ENCODE assay signal across 1 cellular context in genomic region chr7:6615853-6616555, GRCh38.
TF ChIP-seq lines count a peak whose summit lies in the region.

No MANE protein-coding gene starts in this region.

TF ChIP-seq in HEK293, 187 proteins besides CTCF, POLR2A, EP300 and RAD21 (continued from another document):
- TF ChIP-seq HIC1 (tag by site-specific recombination; IDR thresholded peaks at IDR 0.05) (peak; percentile 61; the same call in 1 of the 2 replicates), ZNF426 (tag by site-specific recombination; IDR thresholded peaks at IDR 0.05) (no peak), SCRT1 (tag by site-specific recombination; IDR thresholded peaks at IDR 0.05; ENCODE audit: borderline replicate concordance) (no peak), ZBTB8A (tag by site-specific recombination; IDR thresholded peaks at IDR 0.05) (peak; percentile 48), ZNF677 (tag by site-specific recombination; IDR thresholded peaks at IDR 0.05) (no peak), ZNF580 (tag by site-specific recombination; IDR thresholded peaks at IDR 0.05) (no peak), ZSCAN23 (tag by site-specific recombination; IDR thresholded peaks at IDR 0.05) (no peak), PRDM4 (tag by site-specific recombination; IDR thresholded peaks at IDR 0.05) (no peak), OSR2 (tag by site-specific recombination; IDR thresholded peaks at IDR 0.05) (no peak), ZNF266 (tag by site-specific recombination; IDR thresholded peaks at IDR 0.05; ENCODE audit: low read depth) (no peak), FEZF1 (tag by site-specific recombination; IDR thresholded peaks at IDR 0.05) (no peak), ZNF324 (tag by site-specific recombination; IDR thresholded peaks at IDR 0.05) (no peak), MYNN (tag by site-specific recombination; IDR thresholded peaks at IDR 0.05; ENCODE audit: borderline replicate concordance) (no peak), EGR2 (tag by site-specific recombination; IDR thresholded peaks at IDR 0.05; ENCODE audit: low read depth) (no peak), ZNF404 (tag by site-specific recombination; IDR thresholded peaks at IDR 0.05) (no peak), ZNF335 (tag by site-specific recombination; conservative IDR thresholded peaks at IDR 0.05) (peak; percentile 81), ZNF558 (tag by site-specific recombination; IDR thresholded peaks at IDR 0.05) (no peak), ZNF610 (tag by site-specific recombination; IDR thresholded peaks at IDR 0.05; ENCODE audit: borderline replicate concordance) (no peak), ZNF121 (tag by site-specific recombination; IDR thresholded peaks at IDR 0.05) (no peak), GLI2 (tag by site-specific recombination; IDR thresholded peaks at IDR 0.05; ENCODE audit: borderline replicate concordance, low read depth) (no peak), ZIC2 (tag by site-specific recombination; IDR thresholded peaks at IDR 0.05) (peak; percentile 66), ZNF571 (tag by site-specific recombination; IDR thresholded peaks at IDR 0.05) (no peak), BCL11B (tag by site-specific recombination; IDR thresholded peaks at IDR 0.05; ENCODE audit: low read depth) (no peak), ZBTB20 (tag by site-specific recombination; IDR thresholded peaks at IDR 0.05) (peak; percentile 85), GLIS1 (tag by site-specific recombination; IDR thresholded peaks at IDR 0.05) (peak; percentile 85), HOXC10 (CRISPR knock-in tag; IDR thresholded peaks at IDR 0.05) (no peak)
